Comparison of ENCODE assay signal across 27 cellular contexts in the genomic region with DNA sequence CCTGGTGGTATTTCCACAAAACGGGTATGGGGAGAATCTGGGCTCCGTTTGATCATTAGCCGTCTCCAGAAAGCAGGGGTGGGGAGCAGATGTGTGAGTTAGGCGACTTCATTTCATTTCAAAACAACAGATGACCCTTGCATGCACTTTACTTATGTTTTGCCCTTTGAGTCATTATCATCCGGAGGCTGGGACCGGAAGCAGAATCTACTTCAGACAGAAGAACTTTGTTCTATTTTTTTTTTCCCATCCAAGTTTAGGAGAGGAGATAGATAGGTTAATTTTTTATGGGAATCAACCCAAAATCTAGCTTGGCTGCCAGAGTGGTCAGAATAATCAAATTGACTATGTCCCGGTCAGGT. TPM values are rescaled to one million over a fixed set of nuclear protein-coding genes. Genes with fewer than 3 reads are reported as not detected.
DNase-seq lines count a peak whose midpoint lies in the region; ATAC-seq, FAIRE-seq and TF ChIP-seq lines count a peak whose summit lies in the region.
"Had no signal": no experiment of that assay in that cellular context is flagged by ENCODE, and none has a peak within 500 bp of the region (broad histone marks: within the 10 kb centered on the region; RNA-seq: fewer than 3 reads in every experiment).

No MANE protein-coding gene starts in this region.

- H3K4me3 Mint-ChIP-seq in astrocyte (ENCODE audit: unreplicated experiment): no peak overlapping the region
- H3K4me3 Mint-ChIP-seq: activated naive CD8-positive, alpha-beta T cell treated with anti-CD3 and anti-CD28 coated beads, Interleukin-2, amount 50 U/mL, for 24 hours; activated T-cell treated with anti-CD3 and anti-CD28 coated beads, Interleukin-2, amount 50 U/mL, for 4 hours; natural killer cell; stimulated activated memory B cell treated with anti-CD40 and anti-IgM and Interleukin-4, amounts not matched to agents 10 μg/mL and 1 μg/mL and 100 μg/mL, for 72 hours; type B pancreatic cell had no signal

- no peak overlapping the region for H3K27ac Mint-ChIP-seq in astrocyte (ENCODE audit: unreplicated experiment)
- no peak overlapping the region for H3K27ac Mint-ChIP-seq in activated naive CD4-positive, alpha-beta T cell treated with anti-CD3 and anti-CD28 coated beads, Interleukin-2, amount 50 U/mL, for 72 hours
- H3K27ac Mint-ChIP-seq: activated naive CD8-positive, alpha-beta T cell treated with anti-CD3 and anti-CD28 coated beads, Interleukin-2, amount 50 U/mL, for 24 hours; natural killer cell; stimulated activated memory B cell treated with anti-CD40 and anti-IgM and Interleukin-4, amounts not matched to agents 10 μg/mL and 1 μg/mL and 100 μg/mL, for 72 hours; type B pancreatic cell had no signal

- no peak overlapping the region for H2AFZ ChIP-seq in SK-N-SH (ENCODE audit: low read depth)
- H2AFZ ChIP-seq in astrocyte (ENCODE audit: low read depth, low read length): peak overlapping the region; percentile 21
- peak overlapping the region; percentile 84 for H2AFZ ChIP-seq in osteoblast (ENCODE audit: low read length)

- H3K36me3 Mint-ChIP-seq in astrocyte (ENCODE audit: low read depth, unreplicated experiment): no peaks in the 10 kb centered on the region
- H3K36me3 Mint-ChIP-seq in activated naive CD4-positive, alpha-beta T cell treated with anti-CD3 and anti-CD28 coated beads, Interleukin-2, amount 50 U/mL, for 72 hours: no peaks in the 10 kb centered on the region
- H3K36me3 Mint-ChIP-seq: natural killer cell; stimulated activated memory B cell treated with anti-CD40 and anti-IgM and Interleukin-4, amounts not matched to agents 10 μg/mL and 1 μg/mL and 100 μg/mL, for 72 hours; type B pancreatic cell had no signal

- no peaks in the 10 kb centered on the region for H3K36me3 ChIP-seq in SK-N-SH (replicated peaks in 1 of 2; ENCODE audit: control insufficient read depth in 1 of 2, insufficient read depth in 2 of 2, low read length in 1 of 2)
- H3K36me3 ChIP-seq in astrocyte (ENCODE audit: insufficient read depth, low read length): no peaks in the 10 kb centered on the region
- no peaks in the 10 kb centered on the region for H3K36me3 ChIP-seq in osteoblast (ENCODE audit: insufficient read depth, low read length)
- H3K36me3 ChIP-seq: prostate gland had no signal

- no peak overlapping the region for H3K9ac ChIP-seq in SK-N-SH
- H3K9ac ChIP-seq in astrocyte (ENCODE audit: low read length): no peak overlapping the region

- H3K9me3 ChIP-seq in SK-N-SH (no peaks in the 10 kb centered on the region), astrocyte (ENCODE audit: insufficient read depth, low read depth, low read length) (no peaks in the 10 kb centered on the region), osteoblast (ENCODE audit: low read depth, low read length) (no peaks in the 10 kb centered on the region)
- H3K9me3 ChIP-seq: body of pancreas, mucosa of descending colon, prostate gland had no signal

- H3K9me2 ChIP-seq in SK-N-SH: no peaks in the 10 kb centered on the region

- TF ChIP-seq EP300 in SK-N-SH (IDR thresholded peaks at IDR 0.05; ENCODE audit: borderline replicate concordance in 1 of 2, low read depth in 1 of 2, low read length in 1 of 2): no peak

- H4K20me1 ChIP-seq in SK-N-SH (ENCODE audit: insufficient read depth) (no peaks in the 10 kb centered on the region), astrocyte (ENCODE audit: insufficient read depth, low read length) (no peaks in the 10 kb centered on the region), osteoblast (ENCODE audit: insufficient read depth, low read length) (no peaks in the 10 kb centered on the region)

- no peaks in the 10 kb centered on the region for H3K27me3 Mint-ChIP-seq in astrocyte (ENCODE audit: low read depth, unreplicated experiment)
- H3K27me3 Mint-ChIP-seq: stimulated activated memory B cell treated with anti-CD40 and anti-IgM and Interleukin-4, amounts not matched to agents 10 μg/mL and 1 μg/mL and 100 μg/mL, for 72 hours had no signal

- 19% methylated on average over 7 of the region's 7 CpGs for WGBS in SK-N-SH (ENCODE audit: low lambda C conversion rate)

- H3K27me3 ChIP-seq in SK-N-SH (ENCODE audit: insufficient read depth) (no peaks in the 10 kb centered on the region; the same call in 1 of the 2 replicates), astrocyte (ENCODE audit: insufficient read depth, low read length) (no peaks in the 10 kb centered on the region), osteoblast (ENCODE audit: insufficient read depth, low read length) (no peaks in the 10 kb centered on the region)
- H3K27me3 ChIP-seq: body of pancreas had no signal

- 0 out of 2 replicates have a peak overlapping the region, but pooled peaks have one; percentile 37 for H3K4me2 ChIP-seq in SK-N-SH
- H3K4me2 ChIP-seq in astrocyte (ENCODE audit: low read length): no peak overlapping the region
- no peak overlapping the region for H3K4me2 ChIP-seq in osteoblast (ENCODE audit: insufficient read depth, low read length)

- no peaks in the 10 kb centered on the region; a peak in 1 of 4 replicates for H3K4me1 ChIP-seq in SK-N-SH (ENCODE audit: control insufficient read depth in 1 of 2, insufficient read depth in 2 of 2, low read depth in 1 of 2, low read length in 1 of 2)
- H3K4me1 ChIP-seq in astrocyte (ENCODE audit: insufficient read depth, low read length): no peaks in the 10 kb centered on the region
- H3K4me1 ChIP-seq in osteoblast (ENCODE audit: insufficient read depth, low read length): peaks cover 3% of the 10 kb centered on the region
- H3K4me1 ChIP-seq: body of pancreas, Caco-2, prostate gland had no signal

- no peak for DNase-seq in SK-N-SH
- no peak for DNase-seq in astrocyte (ENCODE audit: low read depth)
- peak; percentile 26 for DNase-seq in fibroblast of peridontal ligament (ENCODE audit: extremely low read depth)
- DNase-seq in osteoblast (ENCODE audit: insufficient read length, low spot score, missing footprints): peak; percentile 65
- DNase-seq in OCI-M2 (lab: John Stamatoyannopoulos, UW; ENCODE audit: unreplicated experiment): no peak
- DNase-seq in activated naive CD4-positive, alpha-beta T cell treated with anti-CD3 and anti-CD28 coated beads, Interleukin-2, amount 50 U/mL, for 72 hours (ENCODE audit: low spot score in 2 of 2): no peak
- no peak for DNase-seq in activated CD4-positive, alpha-beta T cell treated with anti-CD3 and anti-CD28 coated beads, Interleukin-2, amount 50 U/mL, for 4 hours
- DNase-seq: activated CD4-positive, alpha-beta T cell treated with anti-CD3 and anti-CD28 coated beads, Interleukin-2, amount 50 U/mL, for 1 hour; activated CD4-positive, CD25-positive, alpha-beta regulatory T cell; activated naive CD8-positive, alpha-beta T cell treated with anti-CD3 and anti-CD28 coated beads, Interleukin-2, amount 50 U/mL, for 24 hours; activated T-cell treated with anti-CD3 and anti-CD28 coated beads, Interleukin-2, amount 50 U/mL, for 4 hours; body of pancreas; C1 segment of cervical spinal cord; Caco-2; GF-D8; mammary epithelial cell; mucosa of descending colon; natural killer cell; NCI-H1048; NCI-H446 treated with DMSO at 0.1 percent for 48 hours; nucleus accumbens; RPMI8226 had no signal

- POLR2A ChIA-PET in SK-N-SH (lab: Yijun Ruan, JAX): no interaction called here

- H3K9me3 Mint-ChIP-seq in astrocyte (ENCODE audit: unreplicated experiment): no peaks in the 10 kb centered on the region
- H3K9me3 Mint-ChIP-seq in activated naive CD4-positive, alpha-beta T cell treated with anti-CD3 and anti-CD28 coated beads, Interleukin-2, amount 50 U/mL, for 72 hours: no peaks in the 10 kb centered on the region
- H3K9me3 Mint-ChIP-seq: activated T-cell treated with anti-CD3 and anti-CD28 coated beads, Interleukin-2, amount 50 U/mL, for 4 hours; natural killer cell had no signal

- H3K79me2 ChIP-seq in SK-N-SH (ENCODE audit: insufficient read depth): no peaks in the 10 kb centered on the region
- H3K79me2 ChIP-seq in astrocyte (ENCODE audit: insufficient read depth, low read length): no peaks in the 10 kb centered on the region
- H3K79me2 ChIP-seq in osteoblast (ENCODE audit: insufficient read depth, low read length): no peaks in the 10 kb centered on the region

- no peaks in the 10 kb centered on the region for H3F3A ChIP-seq in SK-N-SH (replicated peaks; ENCODE audit: insufficient read depth)

- CTCF ChIA-PET in SK-N-SH (lab: Yijun Ruan, JAX): interaction anchor here (2.4 to 3.5 kb wide), 2 partner anchors 25 to 317 kb away, joined by 11 to 12 read pairs; no protein-coding TSS in a partner anchor

- TF ChIP-seq CTCF in SK-N-SH (IDR thresholded peaks at IDR 0.05) (no peak), astrocyte (IDR thresholded peaks at IDR 0.05; ENCODE audit: insufficient read depth, low read depth, low read length) (no peak), osteoblast (IDR thresholded peaks at IDR 0.05; ENCODE audit: extremely low read depth, low read depth, low read length) (no peak)

- H3K4me1 Mint-ChIP-seq in astrocyte (ENCODE audit: low read depth, unreplicated experiment): no peaks in the 10 kb centered on the region
- H3K4me1 Mint-ChIP-seq: activated naive CD8-positive, alpha-beta T cell treated with anti-CD3 and anti-CD28 coated beads, Interleukin-2, amount 50 U/mL, for 24 hours; natural killer cell; stimulated activated memory B cell treated with anti-CD40 and anti-IgM and Interleukin-4, amounts not matched to agents 10 μg/mL and 1 μg/mL and 100 μg/mL, for 72 hours had no signal

- FAIRE-seq in astrocyte (lab: Jason Lieb, UNC): no peak

- ATAC-seq in SK-N-SH treated with all-trans-retinoic acid at 6 μM for 48 hours: no peak
- no peak for ATAC-seq in activated naive CD4-positive, alpha-beta T cell treated with anti-CD3 and anti-CD28 coated beads, Interleukin-2, amount 50 U/mL, for 72 hours
- ATAC-seq: activated naive CD8-positive, alpha-beta T cell treated with anti-CD3 and anti-CD28 coated beads, Interleukin-2, amount 50 U/mL, for 24 hours; activated T-cell treated with anti-CD3 and anti-CD28 coated beads, Interleukin-2, amount 50 U/mL, for 4 hours; body of pancreas; mucosa of descending colon; natural killer cell; stimulated activated memory B cell treated with anti-CD40 and anti-IgM and Interleukin-4, amounts not matched to agents 10 μg/mL and 1 μg/mL and 100 μg/mL, for 72 hours had no signal

- peak overlapping the region in 1 of 2 experiments; percentile 2; a peak in 1 of 4 replicates for H3K4me3 ChIP-seq in SK-N-SH (ENCODE audit: low read depth in 2 of 2, low read length in 1 of 2)
- H3K4me3 ChIP-seq in astrocyte (ENCODE audit: insufficient read depth, low read depth, low read length): no peak overlapping the region
- H3K4me3 ChIP-seq in osteoblast (ENCODE audit: insufficient read depth, low read length): no peak overlapping the region
- H3K4me3 ChIP-seq: body of pancreas, mucosa of descending colon, prostate gland had no signal

- TF ChIP-seq RAD21 in SK-N-SH (IDR thresholded peaks at IDR 0.05; ENCODE audit: low read length): no peak

- H3K27ac ChIP-seq in SK-N-SH (ENCODE audit: low read depth in 2 of 2, low read length in 1 of 2): no peak overlapping the region
- H3K27ac ChIP-seq in astrocyte (ENCODE audit: low read depth, low read length): no peak overlapping the region
- H3K27ac ChIP-seq in osteoblast (ENCODE audit: low read depth, low read length): no peak overlapping the region
- H3K27ac ChIP-seq: 22Rv1, body of pancreas, prostate gland had no signal

RNA-seq across cellular contexts. Expression of a gene that starts 31.3 kb away (rescaled TPM):
- polyA plus RNA-seq in SK-N-SH (2012; rRNA removed): 16.0 and 18.0 TPM in 2 replicates
- polyA plus RNA-seq in SK-N-SH (2012; cell fraction: cytosol; rRNA removed): 24.5 and 35.5 TPM in 2 replicates
- 5.8 and 10.9 TPM in 2 replicates for polyA plus RNA-seq in SK-N-SH (2012; cell fraction: nucleus; rRNA removed)
- total RNA-seq in astrocyte (36.7 and 37.9 TPM in 2 replicates), osteoblast (16.8 and 20.6 TPM in 2 replicates)
- 10 to 100 TPM; 47.7 to 65.4 TPM for total RNA-seq in activated naive CD4-positive, alpha-beta T cell treated with anti-CD3 and anti-CD28 coated beads, Interleukin-2, amount 50 U/mL, for 72 hours

Comparison
In these comparisons a context has a peak if more than half of its experiments do, and no peak if none do; other contexts are left out.
1. DNase-seq: peak in fibroblast of peridontal ligament (single experiment) and osteoblast (single experiment); none in SK-N-SH (single experiment), astrocyte (single experiment), OCI-M2 (single experiment), activated naive CD4-positive, alpha-beta T cell treated with anti-CD3 and anti-CD28 coated beads, Interleukin-2, amount 50 U/mL, for 72 hours (0 of 2) and activated CD4-positive, alpha-beta T cell treated with anti-CD3 and anti-CD28 coated beads, Interleukin-2, amount 50 U/mL, for 4 hours (0 of 2).